Comparison of ENCODE assay signal across 8 cellular contexts in genomic region chr1:161119379-161120061, GRCh38. TPM values are rescaled to one million over a fixed set of nuclear protein-coding genes. Genes with fewer than 3 reads are reported as not detected.
DNase-seq lines count a peak whose midpoint lies in the region; ATAC-seq and TF ChIP-seq lines count a peak whose summit lies in the region.

No MANE protein-coding gene starts in this region.

- H3K18ac ChIP-seq in neuronal stem cell (ENCODE audit: low read length): no peak overlapping the region

- H2BK12ac ChIP-seq in neuronal stem cell (ENCODE audit: low read length): no peak overlapping the region

- H3F3A ChIP-seq in neural cell (ENCODE audit: insufficient read depth, low read length, poor library complexity, severe bottlenecking): no peaks in the 10 kb centered on the region

- H2AK5ac ChIP-seq in neuronal stem cell (ENCODE audit: low read depth, low read length): no peak overlapping the region

- peaks cover 41 to 72% (median 65%) of the 10 kb centered on the region in 11 experiments for H3K36me3 ChIP-seq in BLaER1 treated with 17β-estradiol and CSF1 and Interleukin-3, amounts not matched to agents 10 nM and 100 nM
- H3K36me3 ChIP-seq in neural cell (ENCODE audit: insufficient read depth, low read length) (no peaks in the 10 kb centered on the region), urinary bladder (ENCODE audit: insufficient read depth) (peaks cover 1% of the 10 kb centered on the region), neuronal stem cell (replicated peaks in 1 of 2; ENCODE audit: control insufficient read depth in 2 of 2, insufficient read depth in 2 of 2, low read length in 2 of 2) (peaks cover 46 to 73% of the 10 kb centered on the region in 2 donors)

- H3K9me3 ChIP-seq in BLaER1 treated with 17β-estradiol and CSF1 and Interleukin-3, amounts not matched to agents 10 nM and 100 nM (replicated peaks in 1 of 11): no peaks in the 10 kb centered on the region
- H3K9me3 ChIP-seq in neural cell (ENCODE audit: low read length) (no peaks in the 10 kb centered on the region), neuronal stem cell (replicated peaks in 1 of 2; ENCODE audit: control insufficient read depth in 2 of 2, insufficient read depth in 1 of 2, low read depth in 1 of 2, low read length in 2 of 2) (no peaks in the 10 kb centered on the region)

- H3K27me3 ChIP-seq in BLaER1 treated with 17β-estradiol and CSF1 and Interleukin-3, amounts not matched to agents 10 nM and 100 nM: no peaks in the 10 kb centered on the region
- H3K27me3 ChIP-seq in neural cell (ENCODE audit: insufficient read depth, low read depth, low read length): no peaks in the 10 kb centered on the region
- no peaks in the 10 kb centered on the region for H3K27me3 ChIP-seq in neuronal stem cell (ENCODE audit: control insufficient read depth in 3 of 3, insufficient read depth in 3 of 3, low read depth in 1 of 3, low read length in 3 of 3)

- no peak for TF ChIP-seq POLR2A in NB4 (IDR thresholded peaks at IDR 0.05; ENCODE audit: extremely low read depth, insufficient read length)

- peak overlapping the region; percentile 94 for H3K4me3 Mint-ChIP-seq in activated CD8-positive, alpha-beta T cell treated with anti-CD3 and anti-CD28 coated beads for 36 hours

- H3K23ac ChIP-seq in neuronal stem cell (ENCODE audit: low read depth, low read length, poor library complexity): no peak overlapping the region

- no peak overlapping the region for H3K14ac ChIP-seq in neuronal stem cell (ENCODE audit: low read length)

- intact Hi-C loops in activated CD8-positive, alpha-beta T cell treated with anti-CD3 and anti-CD28 coated beads for 36 hours (cut with micrococcal nuclease): no loop called here

- CTCF ChIA-PET in activated CD8-positive, alpha-beta T cell treated with anti-CD3 and anti-CD28 coated beads for 36 hours (lab: Charles Lee): interaction anchor here (0.9 to 3.2 kb wide), 5 partner anchors 8 to 59 kb away, joined by 3 to 12 read pairs (median 3); no protein-coding TSS in a partner anchor

- H3K4me1 Mint-ChIP-seq in activated CD8-positive, alpha-beta T cell treated with anti-CD3 and anti-CD28 coated beads for 36 hours (ENCODE audit: low read depth): peaks cover 56% of the 10 kb centered on the region

- peaks cover 6% of the 10 kb centered on the region for H3K79me1 ChIP-seq in neuronal stem cell (ENCODE audit: low read depth, low read length)

- peaks cover 45 to 83% (median 68%) of the 10 kb centered on the region in 10 experiments for H3K4me1 ChIP-seq in BLaER1 treated with 17β-estradiol and CSF1 and Interleukin-3, amounts not matched to agents 10 nM and 100 nM
- H3K4me1 ChIP-seq in urinary bladder (ENCODE audit: insufficient read depth) (peaks cover 3% of the 10 kb centered on the region), neuronal stem cell (ENCODE audit: control insufficient read depth in 2 of 2, insufficient read depth in 1 of 2, low read depth in 1 of 2, low read length in 2 of 2) (peaks cover 4 to 14% of the 10 kb centered on the region in 2 donors)

- H3K9me2 ChIP-seq in neural cell (ENCODE audit: insufficient read depth, low read length): no peaks in the 10 kb centered on the region

- peak overlapping the region; percentile 92 for H3K27ac Mint-ChIP-seq in activated CD8-positive, alpha-beta T cell treated with anti-CD3 and anti-CD28 coated beads for 36 hours

- POLR2A ChIA-PET in activated CD8-positive, alpha-beta T cell treated with anti-CD3 and anti-CD28 coated beads for 36 hours (lab: Charles Lee): interaction anchor here (0.6 to 4.1 kb wide), 7 partner anchors 18 to 48 kb away, joined by 3 to 26 read pairs (median 3); partner anchors contain the start of genes KLHDC9, PPOX and UFC1

- H3K27ac ChIP-seq in BLaER1 treated with 17β-estradiol and CSF1 and Interleukin-3, amounts not matched to agents 10 nM and 100 nM: peak overlapping the region; percentile 15 to 93 (median 87); a peak in 16 of 22 replicates
- no peak overlapping the region for H3K27ac ChIP-seq in neural cell (ENCODE audit: low read length)
- peak overlapping the region; percentile 32 for H3K27ac ChIP-seq in urinary bladder (ENCODE audit: low read depth)
- no peak overlapping the region for H3K27ac ChIP-seq in neuronal stem cell (replicated peaks; ENCODE audit: low read length)

- peak overlapping the region in 9 of 11 experiments; percentile 85 to 95 (median 91); a peak in 13 of 22 replicates for H3K9ac ChIP-seq in BLaER1 treated with 17β-estradiol and CSF1 and Interleukin-3, amounts not matched to agents 10 nM and 100 nM
- H3K9ac ChIP-seq in neural cell (ENCODE audit: low read length): no peak overlapping the region
- H3K9ac ChIP-seq in neuronal stem cell (ENCODE audit: low read depth, low read length, poor library complexity): no peak overlapping the region

- peaks cover 18 to 50% (median 35%) of the 10 kb centered on the region in 11 experiments; a peak in 21 of 22 replicates for H4K20me1 ChIP-seq in BLaER1 treated with 17β-estradiol and CSF1 and Interleukin-3, amounts not matched to agents 10 nM and 100 nM
- no peaks in the 10 kb centered on the region for H4K20me1 ChIP-seq in neural cell (ENCODE audit: insufficient read depth)

- no peak overlapping the region for H2BK5ac ChIP-seq in neuronal stem cell (ENCODE audit: low read length)

- H3K36me3 Mint-ChIP-seq in activated CD8-positive, alpha-beta T cell treated with anti-CD3 and anti-CD28 coated beads for 36 hours (ENCODE audit: low read depth): peaks cover 67% of the 10 kb centered on the region

- H3K9me3 Mint-ChIP-seq in activated CD8-positive, alpha-beta T cell treated with anti-CD3 and anti-CD28 coated beads for 36 hours: no peaks in the 10 kb centered on the region

- ATAC-seq in GM21515 (IDR thresholded peaks at IDR 0.05; ENCODE audit: unreplicated experiment): peak; percentile 47
- ATAC-seq in activated CD8-positive, alpha-beta T cell treated with anti-CD3 and anti-CD28 coated beads for 36 hours: peak; percentile 63

- 61% methylated on average over 4 of the region's 4 CpGs for WGBS in urinary bladder
- WGBS in neuronal stem cell (ENCODE audit: extremely low coverage in 2 of 2, insufficient read length in 2 of 2, insufficient replicate concordance in 1 of 2), 2 donors: no CpG with 5 or more reads among the region's 4 CpGs

- peak overlapping the region; percentile 81 to 98 (median 93) for H3K4me2 ChIP-seq in BLaER1 treated with 17β-estradiol and CSF1 and Interleukin-3, amounts not matched to agents 10 nM and 100 nM
- H3K4me2 ChIP-seq in neural cell (ENCODE audit: low read length): peak overlapping the region; percentile 2
- H3K4me2 ChIP-seq in neuronal stem cell (ENCODE audit: insufficient read depth, low read length, poor library complexity, severe bottlenecking): no peak overlapping the region

- peaks cover 32% of the 10 kb centered on the region for H3K79me2 ChIP-seq in neural cell (replicated peaks; ENCODE audit: insufficient read depth, low read length)

- H2BK15ac ChIP-seq in neuronal stem cell (ENCODE audit: low read length): no peak overlapping the region

- no peak overlapping the region for H4K91ac ChIP-seq in neuronal stem cell (ENCODE audit: low read depth, low read length, poor library complexity)

- H2BK120ac ChIP-seq in neuronal stem cell (ENCODE audit: low read depth, low read length): no peak overlapping the region

- TF ChIP-seq CTCF in NB4 (IDR thresholded peaks at IDR 0.05; ENCODE audit: low read depth, low read length) (peak; percentile 23), epithelial cell of proximal tubule (conservative IDR thresholded peaks at IDR 0.05; ENCODE audit: low read depth, low read length) (peak; percentile 54), neural cell (IDR thresholded peaks at IDR 0.05; ENCODE audit: poor library complexity, severe bottlenecking) (peak; percentile 57)
- TF ChIP-seq CTCF in activated CD8-positive, alpha-beta T cell treated with anti-CD3 and anti-CD28 coated beads for 36 hours (IDR thresholded peaks at IDR 0.05): peak; percentile 68

- DNase-seq in NB4 (ENCODE audit: low read depth): peak; percentile 56
- DNase-seq in activated CD8-positive, alpha-beta T cell treated with anti-CD3 and anti-CD28 coated beads for 36 hours: peak; percentile 85
- peak; percentile 71 for DNase-seq in epithelial cell of proximal tubule (ENCODE audit: low read depth)
- no peak for DNase-seq in neuronal stem cell (ENCODE audit: low spot score)

- TF ChIP-seq EP300 in neural cell (conservative IDR thresholded peaks at IDR 0.05; ENCODE audit: poor library complexity, severe bottlenecking): no peak

- peak; percentile 13 for TF ChIP-seq RAD21 in neural cell (conservative IDR thresholded peaks at IDR 0.05)

- H3K27me3 Mint-ChIP-seq in activated CD8-positive, alpha-beta T cell treated with anti-CD3 and anti-CD28 coated beads for 36 hours: no peaks in the 10 kb centered on the region

- H2AFZ ChIP-seq in neural cell (ENCODE audit: low read depth, low read length) (no peak overlapping the region), neuronal stem cell (ENCODE audit: low read length) (no peak overlapping the region)

- H3K4me3 ChIP-seq in BLaER1 treated with 17β-estradiol and CSF1 and Interleukin-3, amounts not matched to agents 10 nM and 100 nM: peak overlapping the region in 8 of 10 experiments; percentile 84 to 100 (median 98); a peak in 11 of 20 replicates
- H3K4me3 ChIP-seq in NB4 (ENCODE audit: low read depth, low read length) (no peak overlapping the region), epithelial cell of proximal tubule (ENCODE audit: low read depth, low read length) (peak overlapping the region; percentile 86), neural cell (ENCODE audit: low read length) (peak overlapping the region; percentile 99), urinary bladder (ENCODE audit: low read depth, low read length) (no peak overlapping the region), neuronal stem cell (ENCODE audit: low read length in 2 of 2) (peak overlapping the region in 1 of 2 donors; percentile 80)

- H3K4ac ChIP-seq in neuronal stem cell (ENCODE audit: low read length): no peak overlapping the region

- H4K8ac ChIP-seq in neuronal stem cell (ENCODE audit: low read depth, low read length): no peak overlapping the region

RNA-seq across cellular contexts. Expression of gene NIT1, which starts 1.6 kb away (rescaled TPM):
- total RNA-seq in activated CD8-positive, alpha-beta T cell treated with anti-CD3 and anti-CD28 coated beads for 36 hours: 10 to 100 TPM; 38.5 to 40.0 TPM
- total RNA-seq in epithelial cell of proximal tubule (34.2 and 55.9 TPM in 2 replicates), urinary bladder (18.9 TPM)
- polyA plus RNA-seq in neural cell (66.1 and 83.5 TPM in 2 replicates), urinary bladder (49.5 TPM)
- 31.2 and 34.3 TPM in 2 replicates for polyA minus RNA-seq in neural cell
- polyA plus RNA-seq in neuronal stem cell (2013, experiment 1 of 2): 37.4 TPM
- 37.5 TPM for polyA plus RNA-seq in neuronal stem cell (2013, experiment 2 of 2)

RNA-seq across cellular contexts. Expression of gene PFDN2, which starts 1.7 kb away (rescaled TPM):
- 100 to 1,000 TPM; 137 to 144 TPM for total RNA-seq in activated CD8-positive, alpha-beta T cell treated with anti-CD3 and anti-CD28 coated beads for 36 hours
- total RNA-seq in epithelial cell of proximal tubule (102 and 103 TPM in 2 replicates), urinary bladder (9.8 TPM)
- polyA plus RNA-seq in neural cell (161 and 193 TPM in 2 replicates), urinary bladder (108 TPM)
- polyA minus RNA-seq in neural cell: 59.0 and 62.6 TPM in 2 replicates
- polyA plus RNA-seq in neuronal stem cell (2013, experiment 1 of 2): 313 TPM
- polyA plus RNA-seq in neuronal stem cell (2013, experiment 2 of 2): 332 TPM

RNA-seq across cellular contexts. Expression of gene DEDD, which starts 12.9 kb away (rescaled TPM):
- 10 to 100 TPM; 30.4 to 37.0 TPM for total RNA-seq in activated CD8-positive, alpha-beta T cell treated with anti-CD3 and anti-CD28 coated beads for 36 hours
- total RNA-seq in epithelial cell of proximal tubule (22.8 and 24.7 TPM in 2 replicates), urinary bladder (16.9 TPM)
- polyA plus RNA-seq in neural cell (29.6 and 42.6 TPM in 2 replicates), urinary bladder (43.0 TPM)
- polyA minus RNA-seq in neural cell: 28.7 and 30.7 TPM in 2 replicates
- polyA plus RNA-seq in neuronal stem cell (2013, experiment 1 of 2): 25.2 TPM
- polyA plus RNA-seq in neuronal stem cell (2013, experiment 2 of 2): 24.7 TPM

RNA-seq across cellular contexts. Expression of gene KLHDC9, which starts 21.4 kb away (rescaled TPM):
- total RNA-seq in activated CD8-positive, alpha-beta T cell treated with anti-CD3 and anti-CD28 coated beads for 36 hours: under 1 TPM in 1 of 2 experiments, not detected in 1; 0.43 TPM
- total RNA-seq in epithelial cell of proximal tubule: 2.6 and 6.5 TPM in 2 replicates
- polyA plus RNA-seq in neural cell: 78.1 and 106 TPM in 2 replicates
- 23.6 and 24.7 TPM in 2 replicates for polyA minus RNA-seq in neural cell
- total RNA-seq in urinary bladder: 1.3 TPM
- 8.4 TPM for polyA plus RNA-seq in urinary bladder
- polyA plus RNA-seq in neuronal stem cell (2013, experiment 1 of 2): 13.3 TPM
- polyA plus RNA-seq in neuronal stem cell (2013, experiment 2 of 2): 11.5 TPM

RNA-seq across cellular contexts. Expression of gene NECTIN4, which starts 30.2 kb away (rescaled TPM):
- not detected for total RNA-seq in activated CD8-positive, alpha-beta T cell treated with anti-CD3 and anti-CD28 coated beads for 36 hours
- total RNA-seq in epithelial cell of proximal tubule (3.0 and 6.1 TPM in 2 replicates), urinary bladder (12.2 TPM)
- polyA plus RNA-seq in neural cell (not detected in 2 replicates), urinary bladder (5.0 TPM)
- polyA minus RNA-seq in neural cell: not detected in 2 replicates
- polyA plus RNA-seq in neuronal stem cell (2013, experiment 1 of 2): 0.13 TPM
- polyA plus RNA-seq in neuronal stem cell (2013, experiment 2 of 2): 0.10 TPM

Comparison
In these comparisons a context has a peak if more than half of its experiments do, and no peak if none do; other contexts are left out.
1. H3K27ac ChIP-seq: peak in BLaER1 treated with 17β-estradiol and CSF1 and Interleukin-3, amounts not matched to agents 10 nM and 100 nM (11 of 11) and urinary bladder (single experiment); none in neural cell (single experiment) and neuronal stem cell (single experiment).
2. H3K4me3 ChIP-seq: peak in BLaER1 treated with 17β-estradiol and CSF1 and Interleukin-3, amounts not matched to agents 10 nM and 100 nM (8 of 10), epithelial cell of proximal tubule (single experiment) and neural cell (single experiment); none in NB4 (single experiment) and urinary bladder (single experiment).
3. H3K9ac ChIP-seq: peak in BLaER1 treated with 17β-estradiol and CSF1 and Interleukin-3, amounts not matched to agents 10 nM and 100 nM (9 of 11); none in neural cell (single experiment) and neuronal stem cell (single experiment).
4. Peak in every context shown above with its lines, with median percentiles within 50 percentile points of each other: CTCF ChIP-seq.